8 cellular contexts compared by ENCODE assay signal in genomic region chr1:16162163-16162822, GRCh38. TPM values are rescaled to one million over a fixed set of nuclear protein-coding genes. Genes with fewer than 3 reads are reported as not detected.
DNase-seq lines count a peak whose midpoint lies in the region; ATAC-seq lines count a peak whose summit lies in the region.

No MANE protein-coding gene starts in this region.

- intact Hi-C loops in Right ventricle myocardium inferior (cut with DNase I) = no loop called here

- peaks cover 38 to 46% of the 10 kb centered on the region in 2 donors for H3K4me1 Mint-ChIP-seq in effector memory CD8-positive, alpha-beta T cell (ENCODE audit: low read depth in 2 of 2)

- no peaks in the 10 kb centered on the region for H3K36me3 ChIP-seq in H7 (replicated peaks; ENCODE audit: control insufficient read depth, insufficient read depth, low read length)

- peak overlapping the region; percentile 69 to 71 for H3K4me3 Mint-ChIP-seq in effector memory CD8-positive, alpha-beta T cell

- peak; percentile 74 for ATAC-seq in effector memory CD8-positive, alpha-beta T cell (replicated peaks)
- ATAC-seq in GM19351 (IDR thresholded peaks at IDR 0.05; ENCODE audit: unreplicated experiment) = no peak
- ATAC-seq in Right ventricle myocardium inferior = no peak

- no peaks in the 10 kb centered on the region for H3K27me3 ChIP-seq in H7 (ENCODE audit: control insufficient read depth, insufficient read depth, low read length)

- peak overlapping the region; percentile 4 to 65 for H3K27ac Mint-ChIP-seq in effector memory CD8-positive, alpha-beta T cell

- peak; percentile 96 for DNase-seq in H7
- peak; percentile 36 to 37 for DNase-seq in activated CD4-positive, alpha-beta T cell treated with anti-CD3 and anti-CD28 coated beads, Interleukin-2, amount 50 U/mL, for 4 hours
- DNase-seq in effector memory CD8-positive, alpha-beta T cell = peak; percentile 49 to 54 (median 54)
- DNase-seq in stimulated activated CD4-positive, alpha-beta T cell treated with anti-CD3 and anti-CD28 coated beads, Interleukin-1b, Interleukin-23, amount 100 ng/mL, for 48 hours = peak; percentile 47
- no peak for DNase-seq in OCI-M1 (lab: John Stamatoyannopoulos, UW)
- no peak for DNase-seq in NCI-H187 treated with DMSO at 0.1 percent for 48 hours (lab: John Stamatoyannopoulos, UW)
- DNase-seq in Right ventricle myocardium inferior (ENCODE audit: missing footprints) = no peak

- no peaks in the 10 kb centered on the region for H3K27me3 Mint-ChIP-seq in effector memory CD8-positive, alpha-beta T cell

- no peaks in the 10 kb centered on the region for H3K9me3 Mint-ChIP-seq in effector memory CD8-positive, alpha-beta T cell

- H3K36me3 Mint-ChIP-seq in effector memory CD8-positive, alpha-beta T cell (ENCODE audit: insufficient read depth) = peaks cover 10% of the 10 kb centered on the region

- peak overlapping the region; percentile 29 for H3K4me3 ChIP-seq in H7 (ENCODE audit: insufficient read depth, low read depth, low read length)

RNA-seq across cellular contexts. Expression of gene EPHA2, which starts 6.4 kb away (rescaled TPM):
- 43.3 and 63.5 TPM in 2 replicates for total RNA-seq in H7 (2014; rRNA removed; shearing (Covaris generic))
- 7.3 TPM for total RNA-seq in Right ventricle myocardium inferior

RNA-seq across cellular contexts. Expression of gene ARHGEF19, which starts 50.2 kb away (rescaled TPM):
- total RNA-seq in H7 (2014; rRNA removed; shearing (Covaris generic)) = 16.2 and 21.0 TPM in 2 replicates
- 2.8 TPM for total RNA-seq in Right ventricle myocardium inferior

Comparison
In these comparisons a context has a peak if more than half of its experiments do, and no peak if none do; other contexts are left out.
1. DNase-seq: peak in H7 (single experiment), activated CD4-positive, alpha-beta T cell treated with anti-CD3 and anti-CD28 coated beads, Interleukin-2, amount 50 U/mL, for 4 hours (2 of 2), effector memory CD8-positive, alpha-beta T cell (3 of 3) and stimulated activated CD4-positive, alpha-beta T cell treated with anti-CD3 and anti-CD28 coated beads, Interleukin-1b, Interleukin-23, amount 100 ng/mL, for 48 hours (single experiment); none in OCI-M1 (single experiment), NCI-H187 treated with DMSO at 0.1 percent for 48 hours (single experiment) and Right ventricle myocardium inferior (single experiment).